In genomic region chr3:59970796-59971195, GRCh38 we compare ENCODE assay signal across 4 cellular contexts.
"Had no signal": no experiment of that assay in that cellular context is flagged by ENCODE, and none has a peak within 500 bp of the region (broad histone marks: within the 10 kb centered on the region; RNA-seq: fewer than 3 reads in every experiment).

No MANE protein-coding gene starts in this region.

- ATAC-seq: GM23338 had no signal

- H3K9me3 Mint-ChIP-seq: GM23338, H9 had no signal

- H3K27ac Mint-ChIP-seq: GM23338, H9 had no signal

- DNase-seq: H9, HCEC 1CT, IMR-90 had no signal

- H3K4me3 ChIP-seq: GM23338 had no signal

- H3K4me3 Mint-ChIP-seq: GM23338, H9 had no signal
